ENCODE assay signal across 8 cellular contexts in the genomic region with DNA sequence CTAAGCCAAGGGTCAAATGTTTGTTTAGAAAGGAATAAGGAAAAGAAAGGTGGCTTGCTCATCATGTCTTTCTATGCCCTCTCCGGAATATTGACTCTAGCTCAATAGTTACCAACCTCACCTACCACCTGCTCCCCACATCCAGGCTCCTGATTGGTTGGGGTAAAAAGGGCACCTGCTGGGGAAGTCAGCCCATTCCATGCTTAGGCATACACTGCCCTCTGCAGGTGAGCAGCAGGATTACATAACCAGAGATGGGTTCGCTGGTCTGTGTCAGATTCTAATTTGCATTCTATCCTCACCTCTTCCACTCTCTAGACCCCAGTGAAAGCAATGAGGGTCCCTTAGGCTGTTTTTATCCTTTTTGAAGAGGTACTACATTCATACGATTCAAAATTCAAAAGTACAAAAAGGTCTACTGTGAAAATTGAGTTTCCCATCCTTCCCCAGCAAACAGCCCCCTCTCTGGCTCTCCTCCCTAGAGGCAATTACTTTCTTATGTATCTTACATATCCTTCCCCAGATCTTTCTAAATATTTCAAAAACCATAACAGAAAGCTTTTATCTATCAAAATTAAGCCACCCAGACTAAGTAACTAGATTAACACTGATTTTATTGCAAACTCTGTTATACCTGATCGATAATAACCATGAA.
A peak's percentile ranks its signal among the peaks of the same experiment; 100 is the strongest.
DNase-seq lines count a peak whose midpoint lies in the region; ATAC-seq, FAIRE-seq and TF ChIP-seq lines count a peak whose summit lies in the region.

No MANE protein-coding gene starts in this region.

- no peaks in the 10 kb centered on the region for H3K36me3 ChIP-seq in small intestine (ENCODE audit: control insufficient read depth in 2 of 2, insufficient read depth in 2 of 2, low read length in 2 of 2)

- H3K9me3 ChIP-seq in right cardiac atrium (ENCODE audit: control insufficient read depth, low read length) (no peaks in the 10 kb centered on the region), small intestine (ENCODE audit: control insufficient read depth, low read depth) (no peaks in the 10 kb centered on the region)

- peak; percentile 13 for DNase-seq in GM12864 (ENCODE audit: low read depth)
- DNase-seq in NCI-H1092 (lab: John Stamatoyannopoulos, UW), result peak; percentile 76
- DNase-seq in SW480 (ENCODE audit: low spot score), result peak; percentile 80
- DNase-seq in amniotic stem cell (lab: John Stamatoyannopoulos, UW), result peak; percentile 15
- DNase-seq in right cardiac atrium, result no peak
- DNase-seq in small intestine, result peak; percentile 69

- ATAC-seq in right cardiac atrium (peak; percentile 33 to 67), HG03025 (IDR thresholded peaks at IDR 0.05; ENCODE audit: low FRiP score, unreplicated experiment) (no peak), GM18870 (IDR thresholded peaks at IDR 0.05; ENCODE audit: unreplicated experiment) (no peak)

- H3K27ac ChIP-seq in right cardiac atrium (ENCODE audit: low read length), result no peak overlapping the region
- no peak overlapping the region for H3K27ac ChIP-seq in small intestine (ENCODE audit: low read depth in 1 of 2, low read length in 1 of 2)

- H3K27me3 ChIP-seq in right cardiac atrium (ENCODE audit: control insufficient read depth, insufficient read depth), result no peaks in the 10 kb centered on the region
- H3K27me3 ChIP-seq in small intestine (ENCODE audit: control insufficient read depth in 2 of 2, insufficient read depth in 2 of 2, low read length in 2 of 2), result peaks cover 0 to 5% of the 10 kb centered on the region in 2 donors

- no peak for FAIRE-seq in small intestine (lab: Jason Lieb, UNC)

- no peaks in the 10 kb centered on the region for H3K4me1 ChIP-seq in right cardiac atrium (ENCODE audit: control insufficient read depth, insufficient read depth, low read length)
- no peaks in the 10 kb centered on the region for H3K4me1 ChIP-seq in small intestine (ENCODE audit: control insufficient read depth in 2 of 2, insufficient read depth in 1 of 2, low read depth in 1 of 2, low read length in 1 of 2)

- 31% methylated on average over 4 of the region's 4 CpGs for WGBS in right cardiac atrium
- 23 to 28% (median 28%) methylated on average over 4 of the region's 4 CpGs for WGBS in small intestine, 3 donors

- intact Hi-C loops in right cardiac atrium (cut with DNase I), result loop anchor here in 1 of 4 donors (5.0 kb wide), 1 partner anchor 159 kb away; no protein-coding TSS in a partner anchor

- no peak overlapping the region for H3K4me3 ChIP-seq in GM12864 (ENCODE audit: low read depth, low read length)
- H3K4me3 ChIP-seq in right cardiac atrium (ENCODE audit: low read length), result no peak overlapping the region
- H3K4me3 ChIP-seq in small intestine (ENCODE audit: low read depth in 1 of 2, low read length in 2 of 2), result no peak overlapping the region

- TF ChIP-seq CTCF in GM12864 (IDR thresholded peaks at IDR 0.05; ENCODE audit: low read depth, low read length, missing control alignments), result peak; percentile 95

Comparison
In these comparisons a context has a peak if more than half of its experiments do, and no peak if none do; other contexts are left out.
1. DNase-seq: peak in GM12864 (single experiment), NCI-H1092 (single experiment), SW480 (single experiment), amniotic stem cell (single experiment) and small intestine (single experiment); none in right cardiac atrium (0 of 3).
2. ATAC-seq: peak in right cardiac atrium (2 of 2); none in HG03025 (single experiment) and GM18870 (single experiment).